ENCODE assay signal across 28 cellular contexts in genomic region chr5:76972670-76973069, GRCh38. TPM values are rescaled to one million over a fixed set of nuclear protein-coding genes. Genes with fewer than 3 reads are reported as not detected.
DNase-seq lines count a peak whose midpoint lies in the region; ATAC-seq, FAIRE-seq and TF ChIP-seq lines count a peak whose summit lies in the region.
"Had no signal": no experiment of that assay in that cellular context is flagged by ENCODE, and none has a peak within 500 bp of the region (broad histone marks: within the 10 kb centered on the region; RNA-seq: fewer than 3 reads in every experiment).

No MANE protein-coding gene starts in this region.

- H3K79me2 ChIP-seq in GM12878 (ENCODE audit: control insufficient read depth, insufficient read depth, low read length), result no peaks in the 10 kb centered on the region
- no peaks in the 10 kb centered on the region for H3K79me2 ChIP-seq in K562 (ENCODE audit: control insufficient read depth, insufficient read depth, low read length)

- no peaks in the 10 kb centered on the region for H3K9me3 Mint-ChIP-seq in activated CD4-positive, alpha-beta T cell treated with anti-CD3 and anti-CD28 coated beads, Interleukin-2, amount 10 ng/mL, durations not matched to agents 24 days and 14 days
- H3K9me3 Mint-ChIP-seq: CD14-positive monocyte; CD4-positive, alpha-beta memory T cell; CD8-positive, alpha-beta memory T cell had no signal

- H3K27me3 Mint-ChIP-seq in activated CD4-positive, alpha-beta T cell treated with anti-CD3 and anti-CD28 coated beads, Interleukin-2, amount 10 ng/mL, durations not matched to agents 24 days and 14 days, result peaks cover 23% of the 10 kb centered on the region

- H3K4me1 ChIP-seq in GM12878 (ENCODE audit: control insufficient read depth, insufficient read depth, low read length), result no peaks in the 10 kb centered on the region
- H3K4me1 ChIP-seq in K562 (replicated peaks in 1 of 2; ENCODE audit: control insufficient read depth in 2 of 2, insufficient read depth in 2 of 2, low read length in 2 of 2), result no peaks in the 10 kb centered on the region; a peak in 1 of 5 replicates
- no peaks in the 10 kb centered on the region for H3K4me1 ChIP-seq in small intestine (ENCODE audit: control insufficient read depth in 2 of 2, insufficient read depth in 1 of 2, low read depth in 1 of 2, low read length in 1 of 2)
- no peaks in the 10 kb centered on the region for H3K4me1 ChIP-seq in left lung
- H3K4me1 ChIP-seq: BE2C had no signal

- CTCF ChIA-PET in GM12878 (lab: Yijun Ruan, JAX), result interaction anchor here (0.6 kb wide), 1 partner anchor 104 kb away, joined by 5 read pairs; no protein-coding TSS in a partner anchor
- CTCF ChIA-PET in K562 (lab: Yijun Ruan, JAX; ENCODE audit: low intra/inter-chr PET ratio), result no interaction called here

- no peak for TF ChIP-seq CTCF in GM12878 (IDR thresholded peaks at IDR 0.05 in 2 of 3, conservative IDR thresholded peaks at IDR 0.05 in 1 of 3; ENCODE audit: control insufficient read depth in 2 of 3, extremely low read depth in 1 of 3, insufficient read depth in 1 of 3, low read depth in 3 of 3, low read length in 3 of 3)
- TF ChIP-seq CTCF in K562 (IDR thresholded peaks at IDR 0.05 in 2 of 3, conservative IDR thresholded peaks at IDR 0.05 in 1 of 3; ENCODE audit: insufficient read depth in 2 of 3, low read depth in 1 of 3, low read length in 3 of 3), result no peak
- no peak for TF ChIP-seq CTCF in left lung (IDR thresholded peaks at IDR 0.05)

- SMC1A ChIA-PET in GM12878 (lab: Charles Lee; ENCODE audit: uncharacterized antibody, unreplicated experiment), result interaction anchor here (0.6 kb wide), 1 partner anchor 436 kb away, joined by 3 read pairs; no protein-coding TSS in a partner anchor

- no peaks in the 10 kb centered on the region for H3K9me1 ChIP-seq in K562 (ENCODE audit: control insufficient read depth, insufficient read depth, low read length)

- no peaks in the 10 kb centered on the region for H3K27me3 ChIP-seq in GM12878 (replicated peaks in 1 of 2; ENCODE audit: control insufficient read depth in 2 of 2, insufficient read depth in 2 of 2, low read length in 1 of 2)
- H3K27me3 ChIP-seq in K562 (ENCODE audit: control insufficient read depth in 2 of 2, insufficient read depth in 2 of 2, low read length in 2 of 2), result peaks cover 0 to 13% of the 10 kb centered on the region in 2 experiments; a peak in 4 of 5 replicates
- no peaks in the 10 kb centered on the region for H3K27me3 ChIP-seq in small intestine (ENCODE audit: control insufficient read depth in 2 of 2, insufficient read depth in 2 of 2, low read length in 2 of 2)
- H3K27me3 ChIP-seq in left lung, result no peaks in the 10 kb centered on the region
- H3K27me3 ChIP-seq: BLaER1 had no signal

- H3K4me2 ChIP-seq in GM12878 (ENCODE audit: control insufficient read depth, insufficient read depth), result no peak overlapping the region
- no peak overlapping the region for H3K4me2 ChIP-seq in K562 (ENCODE audit: insufficient read depth, low read length)
- H3K4me2 ChIP-seq: BLaER1 had no signal

- BruUV-seq in GM12878 (replicated peaks; lab: Mats Ljungman, UMichigan) (no TSS peak), K562 (replicated peaks; lab: Mats Ljungman, UMichigan) (no TSS peak)

- TF ChIP-seq EP300 in GM12878 (IDR thresholded peaks at IDR 0.05; ENCODE audit: borderline replicate concordance in 1 of 2, control insufficient read depth in 1 of 2, low read depth in 2 of 2, low read length in 2 of 2), result no peak
- TF ChIP-seq EP300 in K562 (IDR thresholded peaks at IDR 0.05; ENCODE audit: low read length), result no peak

- 23% methylated on average over 3 of the region's 3 CpGs for WGBS in GM12878 (ENCODE audit: insufficient coverage, insufficient replicate concordance, low lambda C conversion rate, missing lambda C conversion rate)
- 4% methylated on average over 3 of the region's 3 CpGs for WGBS in K562 (ENCODE audit: insufficient coverage, low coverage, missing lambda C conversion rate)
- WGBS in small intestine, 3 donors, result 40 to 70% (median 49%) methylated on average over 3 of the region's 3 CpGs

- no peaks in the 10 kb centered on the region for H3K36me3 Mint-ChIP-seq in activated CD4-positive, alpha-beta T cell treated with anti-CD3 and anti-CD28 coated beads, Interleukin-2, amount 10 ng/mL, durations not matched to agents 24 days and 14 days (ENCODE audit: low read depth)
- H3K36me3 Mint-ChIP-seq: CD4-positive, alpha-beta memory T cell; CD4-positive, CD25-positive, alpha-beta regulatory T cell; CD8-positive, alpha-beta memory T cell had no signal

- no peaks in the 10 kb centered on the region for H3K4me1 Mint-ChIP-seq in activated CD4-positive, alpha-beta T cell treated with anti-CD3 and anti-CD28 coated beads, Interleukin-2, amount 10 ng/mL, durations not matched to agents 24 days and 14 days
- H3K4me1 Mint-ChIP-seq: CD4-positive, alpha-beta memory T cell; CD8-positive, alpha-beta memory T cell had no signal

- no peak overlapping the region for H3K4me3 ChIP-seq in GM12878
- no peak overlapping the region for H3K4me3 ChIP-seq in K562
- no peak overlapping the region for H3K4me3 ChIP-seq in small intestine (ENCODE audit: low read depth in 1 of 2, low read length in 2 of 2)
- no peak overlapping the region for H3K4me3 ChIP-seq in left lung
- H3K4me3 ChIP-seq: BLaER1 had no signal

- H3K27ac ChIP-seq in GM12878 (ENCODE audit: control insufficient read depth, insufficient read depth), result no peak overlapping the region
- H3K27ac ChIP-seq in K562 (ENCODE audit: extremely low read depth, low read depth, low read length), result no peak overlapping the region
- H3K27ac ChIP-seq in small intestine (ENCODE audit: low read depth in 1 of 2, low read length in 1 of 2), result no peak overlapping the region
- no peak overlapping the region for H3K27ac ChIP-seq in left lung
- H3K27ac ChIP-seq: BLaER1 had no signal

- FAIRE-seq in GM12878 (lab: Jason Lieb, UNC) (no peak), K562 (lab: Jason Lieb, UNC) (no peak), small intestine (lab: Jason Lieb, UNC) (no peak)
- FAIRE-seq: A204.1, GM12891, GM19239 had no signal

- intact Hi-C loops in GM12878 (cut with micrococcal nuclease; ENCODE audit: unreplicated experiment) (no loop called here), K562 (cut with micrococcal nuclease) (no loop called here), left colon (cut with DNase I, micrococcal nuclease) (no loop called here), left lung (cut with DNase I) (no loop called here)
- intact Hi-C loops in activated CD4-positive, alpha-beta T cell treated with anti-CD3 and anti-CD28 coated beads, Interleukin-2, amount 10 ng/mL, durations not matched to agents 24 days and 14 days (cut with micrococcal nuclease), result no loop called here

- H3K36me3 ChIP-seq in GM12878 (ENCODE audit: control insufficient read depth in 2 of 2, insufficient read depth in 2 of 2, low read length in 1 of 2) (no peaks in the 10 kb centered on the region), K562 (ENCODE audit: control insufficient read depth, insufficient read depth, low read length) (no peaks in the 10 kb centered on the region), small intestine (ENCODE audit: control insufficient read depth in 2 of 2, insufficient read depth in 2 of 2, low read length in 2 of 2) (no peaks in the 10 kb centered on the region), left lung (no peaks in the 10 kb centered on the region)
- H3K36me3 ChIP-seq: BE2C, BLaER1 had no signal

- RAD21 ChIA-PET in GM12878 (lab: Charles Lee; ENCODE audit: unreplicated experiment), result no interaction called here

- no peak overlapping the region for H3K4me3 Mint-ChIP-seq in activated CD4-positive, alpha-beta T cell treated with anti-CD3 and anti-CD28 coated beads, Interleukin-2, amount 10 ng/mL, durations not matched to agents 24 days and 14 days
- H3K4me3 Mint-ChIP-seq: CD14-positive monocyte; CD4-positive, alpha-beta memory T cell; CD4-positive, CD25-positive, alpha-beta regulatory T cell; CD8-positive, alpha-beta memory T cell had no signal

- no peak overlapping the region for H2AFZ ChIP-seq in GM12878 (ENCODE audit: control insufficient read depth, low read depth, low read length)
- no peak overlapping the region for H2AFZ ChIP-seq in K562 (ENCODE audit: low read depth, low read length)

- DNase-seq in GM12878 (ENCODE audit: low read depth, low spot score) (no peak), K562 (ENCODE audit: extremely low read depth in 1 of 4, low spot score in 3 of 4) (no peak), left colon (no peak), small intestine (peak; percentile 4), left lung (no peak)
- no peak for DNase-seq in activated CD4-positive, alpha-beta T cell treated with anti-CD3 and anti-CD28 coated beads, Interleukin-2, amount 10 ng/mL, durations not matched to agents 24 days and 14 days
- DNase-seq: 8988T; ACHN; BE2C; C1 segment of cervical spinal cord; CD4-positive, alpha-beta memory T cell; CD4-positive, CD25-positive, alpha-beta regulatory T cell; CD8-positive, alpha-beta memory T cell; COR-L47; DMS 273 treated with DMSO at 0.1 percent for 48 hours; DMS153; DMS53; DMS79; DND-41; EL; GDM1 had no signal

- in situ Hi-C loops in GM12878 (cut with MboI), result no loop called here
- in situ Hi-C loops in K562 (cut with MboI), result no loop called here

- TF ChIP-seq POLR2A in GM12878 (IDR thresholded peaks at IDR 0.05; ENCODE audit: low read depth, low read length), result no peak
- no peak for TF ChIP-seq POLR2A in K562 (conservative IDR thresholded peaks at IDR 0.05)

- H3K27ac Mint-ChIP-seq in activated CD4-positive, alpha-beta T cell treated with anti-CD3 and anti-CD28 coated beads, Interleukin-2, amount 10 ng/mL, durations not matched to agents 24 days and 14 days, result no peak overlapping the region
- H3K27ac Mint-ChIP-seq: CD14-positive monocyte; CD4-positive, alpha-beta memory T cell; CD4-positive, CD25-positive, alpha-beta regulatory T cell; CD8-positive, alpha-beta memory T cell had no signal

- POLR2A ChIA-PET in GM12878 (lab: Charles Lee) (no interaction called here), K562 (lab: Yijun Ruan, JAX) (interaction anchor here (0.6 kb wide), 1 partner anchor 49 kb away, joined by 3 read pairs; no protein-coding TSS in a partner anchor)

- no peak for TF ChIP-seq RAD21 in GM12878 (IDR thresholded peaks at IDR 0.05; ENCODE audit: insufficient read depth, low read depth, low read length)
- TF ChIP-seq RAD21 in K562 (CRISPR knock-in tag; conservative IDR thresholded peaks at IDR 0.05 in 1 of 2, IDR thresholded peaks at IDR 0.05 in 1 of 2), result no peak

- no peak for ATAC-seq in GM12878
- no peak for ATAC-seq in K562
- ATAC-seq in left colon, result peak; percentile 48
- ATAC-seq in left lung, result no peak
- no peak for ATAC-seq in GM21423 (IDR thresholded peaks at IDR 0.05; ENCODE audit: unreplicated experiment)

- H3K9ac ChIP-seq in GM12878 (ENCODE audit: control insufficient read depth, insufficient read depth, low read length) (no peak overlapping the region), K562 (ENCODE audit: insufficient read depth in 1 of 2, low read depth in 2 of 2, low read length in 2 of 2) (no peak overlapping the region)
- H3K9ac ChIP-seq: BLaER1 had no signal

- H3K9me3 ChIP-seq in GM12878 (replicated peaks; ENCODE audit: control insufficient read depth, insufficient read depth, low read length), result no peaks in the 10 kb centered on the region
- no peaks in the 10 kb centered on the region for H3K9me3 ChIP-seq in K562 (replicated peaks; ENCODE audit: control insufficient read depth, insufficient read depth, low read depth, low read length)
- no peaks in the 10 kb centered on the region for H3K9me3 ChIP-seq in small intestine (ENCODE audit: control insufficient read depth, low read depth)
- no peaks in the 10 kb centered on the region for H3K9me3 ChIP-seq in left lung
- H3K9me3 ChIP-seq: BE2C, BLaER1 had no signal

- H4K20me1 ChIP-seq in GM12878 (ENCODE audit: control insufficient read depth, insufficient read depth), result no peaks in the 10 kb centered on the region
- no peaks in the 10 kb centered on the region for H4K20me1 ChIP-seq in K562 (replicated peaks; ENCODE audit: control insufficient read depth, insufficient read depth, low read length)
- H4K20me1 ChIP-seq: BLaER1 had no signal

RNA-seq across cellular contexts. Expression of gene CRHBP, which starts 19.8 kb away (rescaled TPM):
- 4.2 and 4.7 TPM in 2 replicates for total RNA-seq in GM12878 (2013; cell fraction: nucleolus; rRNA removed)
- total RNA-seq in GM12878 (2014; rRNA removed), result not detected in 2 replicates
- 0.09 TPM in 1 of 2 replicates, not detected in the other for total RNA-seq in GM12878 (2014; rRNA removed; fragmentation: Illumina TruSeq; extraction: Trizol)
- not detected in 2 replicates for total RNA-seq in GM12878 (2021)
- 0.58 TPM for polyA plus RNA-seq in GM12878 (2011; ENCODE audit: low read depth)
- polyA plus RNA-seq in GM12878 (2011; rRNA removed), result 0.04 and 0.24 TPM in 2 replicates
- 0.03 TPM in 1 of 2 replicates, not detected in the other for polyA plus RNA-seq in GM12878 (2011; cell fraction: cytosol; rRNA removed)
- 0.64 and 0.99 TPM in 2 replicates for polyA plus RNA-seq in GM12878 (2011; cell fraction: nucleus; rRNA removed)
- polyA plus RNA-seq in GM12878 (2012), result 0.06 and 0.09 TPM in 2 replicates
- not detected in 2 replicates for polyA plus RNA-seq in GM12878 (2014; fragmentation: Illumina TruSeq; extraction: Trizol)
- polyA plus RNA-seq in GM12878 (2014; fragmentation: Nextera tagmentation; extraction: Ambion mirVana), result not detected
- polyA plus RNA-seq in GM12878 (2014; rRNA removed), result 0.11 and 0.32 TPM in 2 replicates
- polyA plus RNA-seq in GM12878 (2016; fragmentation: Nextera tagmentation; extraction: Ambion mirVana), result not detected
- 0.21 and 1.5 TPM in 2 replicates for polyA minus RNA-seq in GM12878 (2011; rRNA and poly(A)+ RNA removed)
- polyA minus RNA-seq in GM12878 (2011; cell fraction: cytosol; rRNA and poly(A)+ RNA removed), result not detected in 2 replicates
- not detected in 2 replicates for polyA minus RNA-seq in GM12878 (2011; cell fraction: nucleus; rRNA and poly(A)+ RNA removed)
- not detected in 2 replicates for total RNA-seq in K562 (2011; cell fraction: chromatin; rRNA removed; ENCODE audit: low replicate concordance)
- total RNA-seq in K562 (2011; cell fraction: nucleolus; rRNA removed), result not detected in 2 replicates
- total RNA-seq in K562 (2011; cell fraction: nucleoplasm; rRNA removed), result not detected in 2 replicates
- total RNA-seq in K562 (2014; rRNA removed), result not detected in 2 replicates
- total RNA-seq in K562 (2014; rRNA removed; fragmentation: Illumina TruSeq; extraction: Trizol), result not detected in 2 replicates
- not detected in 2 replicates for total RNA-seq in K562 (2015; rRNA removed; fragmentation: Illumina TruSeq; extraction: Trizol)
- total RNA-seq in K562 (2021), result not detected in 2 replicates
- not detected in 2 replicates for polyA plus RNA-seq in K562 (2011; rRNA removed)
- not detected in 2 replicates for polyA plus RNA-seq in K562 (2011; cell fraction: cytosol; rRNA removed)
- polyA plus RNA-seq in K562 (2011; cell fraction: nucleus; rRNA removed), result not detected in 2 replicates
- not detected in 2 replicates for polyA plus RNA-seq in K562 (2012)
- not detected in 2 replicates for polyA plus RNA-seq in K562 (2014; fragmentation: Illumina TruSeq; extraction: Trizol)
- polyA plus RNA-seq in K562 (2014; fragmentation: Nextera tagmentation; extraction: Ambion mirVana), result not detected
- polyA plus RNA-seq in K562 (2014; rRNA removed), result 0.35 TPM in 1 of 2 replicates, not detected in the other
- not detected in 2 replicates for polyA minus RNA-seq in K562 (2011; rRNA and poly(A)+ RNA removed)
- not detected in 2 replicates for polyA minus RNA-seq in K562 (2011; cell fraction: cytosol; rRNA and poly(A)+ RNA removed)
- polyA minus RNA-seq in K562 (2011; cell fraction: nucleus; rRNA and poly(A)+ RNA removed), result not detected in 2 replicates
- under 1 TPM in 1 of 2 donors, not detected in 1; 0.87 TPM for total RNA-seq in left colon
- polyA plus RNA-seq in small intestine, result 1 to 10 TPM in 1 of 3 donors, under 1 TPM in 1, not detected in 1; 0.19 to 1.1 TPM
- total RNA-seq in left lung, result under 1 TPM in 1 of 2 donors, not detected in 1; 0.65 TPM
- 0.23 and 0.31 TPM in 2 replicates for total RNA-seq in activated CD4-positive, alpha-beta T cell treated with anti-CD3 and anti-CD28 coated beads, Interleukin-2, amount 10 ng/mL, durations not matched to agents 24 days and 14 days
- total RNA-seq: A673; CD4-positive, alpha-beta memory T cell; CD8-positive, alpha-beta memory T cell had no signal
- polyA plus RNA-seq: CD14-positive monocyte; CD4-positive, alpha-beta memory T cell; CD4-positive, CD25-positive, alpha-beta regulatory T cell; CD8-positive, alpha-beta memory T cell had no signal

RNA-seq across cellular contexts. Expression of gene AGGF1, which starts 57.5 kb away (rescaled TPM):
- total RNA-seq in GM12878 (2013; cell fraction: nucleolus; rRNA removed), result 43.1 and 47.1 TPM in 2 replicates
- total RNA-seq in GM12878 (2014; rRNA removed) (20.1 and 22.2 TPM in 2 replicates), GM12878 (2014; rRNA removed; fragmentation: Illumina TruSeq; extraction: Trizol) (20.0 and 20.3 TPM in 2 replicates), GM12878 (2021) (19.6 and 21.1 TPM in 2 replicates), K562 (2014; rRNA removed) (15.6 and 19.8 TPM in 2 replicates), K562 (2014; rRNA removed; fragmentation: Illumina TruSeq; extraction: Trizol) (14.7 and 17.8 TPM in 2 replicates), K562 (2015; rRNA removed; fragmentation: Illumina TruSeq; extraction: Trizol) (12.1 and 13.4 TPM in 2 replicates), K562 (2021) (16.7 and 17.2 TPM in 2 replicates), left colon (10 to 100 TPM; 18.3 to 20.1 TPM), left lung (10 to 100 TPM; 20.9 to 21.0 TPM)
- polyA plus RNA-seq in GM12878 (2011; ENCODE audit: low read depth), result 5.4 TPM
- polyA plus RNA-seq in GM12878 (2011; rRNA removed) (24.8 and 40.3 TPM in 2 replicates), GM12878 (2014; fragmentation: Illumina TruSeq; extraction: Trizol) (18.8 and 23.6 TPM in 2 replicates), GM12878 (2014; fragmentation: Nextera tagmentation; extraction: Ambion mirVana) (1 to 10 TPM; 7.3 to 9.4 TPM), GM12878 (2014; rRNA removed) (14.4 and 15.8 TPM in 2 replicates), GM12878 (2016; fragmentation: Nextera tagmentation; extraction: Ambion mirVana) (10 to 100 TPM; 35.6 to 43.4 TPM), K562 (2011; rRNA removed) (15.6 and 20.4 TPM in 2 replicates), K562 (2014; fragmentation: Illumina TruSeq; extraction: Trizol) (10.7 and 12.9 TPM in 2 replicates), K562 (2014; fragmentation: Nextera tagmentation; extraction: Ambion mirVana) (1 to 10 TPM; 5.2 to 5.8 TPM), K562 (2014; rRNA removed) (10.0 and 12.4 TPM in 2 replicates), small intestine (10 to 100 TPM; 10.8 to 15.4 (median 13.8) TPM)
- 8.2 and 9.0 TPM in 2 replicates for polyA plus RNA-seq in GM12878 (2011; cell fraction: cytosol; rRNA removed)
- 9.3 and 10.1 TPM in 2 replicates for polyA plus RNA-seq in GM12878 (2011; cell fraction: nucleus; rRNA removed)
- 9.9 and 13.1 TPM in 2 replicates for polyA plus RNA-seq in GM12878 (2012)
- 5.6 and 7.2 TPM in 2 replicates for polyA minus RNA-seq in GM12878 (2011; rRNA and poly(A)+ RNA removed)
- polyA minus RNA-seq in GM12878 (2011; cell fraction: cytosol; rRNA and poly(A)+ RNA removed), result 6.7 and 7.2 TPM in 2 replicates
- 11.8 and 18.4 TPM in 2 replicates for polyA minus RNA-seq in GM12878 (2011; cell fraction: nucleus; rRNA and poly(A)+ RNA removed)
- 8.7 and 14.0 TPM in 2 replicates for total RNA-seq in K562 (2011; cell fraction: chromatin; rRNA removed; ENCODE audit: low replicate concordance)
- total RNA-seq in K562 (2011; cell fraction: nucleolus; rRNA removed), result 4.8 and 7.0 TPM in 2 replicates
- total RNA-seq in K562 (2011; cell fraction: nucleoplasm; rRNA removed), result 7.1 and 8.5 TPM in 2 replicates
- 6.5 and 9.1 TPM in 2 replicates for polyA plus RNA-seq in K562 (2011; cell fraction: cytosol; rRNA removed)
- polyA plus RNA-seq in K562 (2011; cell fraction: nucleus; rRNA removed), result 6.0 and 6.9 TPM in 2 replicates
- polyA plus RNA-seq in K562 (2012), result 10.0 and 12.8 TPM in 2 replicates
- 10.4 and 13.3 TPM in 2 replicates for polyA minus RNA-seq in K562 (2011; rRNA and poly(A)+ RNA removed)
- polyA minus RNA-seq in K562 (2011; cell fraction: cytosol; rRNA and poly(A)+ RNA removed), result 6.3 and 8.2 TPM in 2 replicates
- polyA minus RNA-seq in K562 (2011; cell fraction: nucleus; rRNA and poly(A)+ RNA removed), result 9.6 and 15.6 TPM in 2 replicates
- 29.1 and 32.9 TPM in 2 replicates for total RNA-seq in activated CD4-positive, alpha-beta T cell treated with anti-CD3 and anti-CD28 coated beads, Interleukin-2, amount 10 ng/mL, durations not matched to agents 24 days and 14 days

Comparison
In these comparisons a context has a peak if more than half of its experiments do, and no peak if none do; other contexts are left out.
1. Of the 99 proteins assayed by ChIP-seq in both K562 and GM12878: peak only in K562: USF1 and USF2; only in GM12878: none; in both: RAD51; in neither: 95; mixed calls (peak in some experiments, not most) for 1.